In the genomic region with DNA sequence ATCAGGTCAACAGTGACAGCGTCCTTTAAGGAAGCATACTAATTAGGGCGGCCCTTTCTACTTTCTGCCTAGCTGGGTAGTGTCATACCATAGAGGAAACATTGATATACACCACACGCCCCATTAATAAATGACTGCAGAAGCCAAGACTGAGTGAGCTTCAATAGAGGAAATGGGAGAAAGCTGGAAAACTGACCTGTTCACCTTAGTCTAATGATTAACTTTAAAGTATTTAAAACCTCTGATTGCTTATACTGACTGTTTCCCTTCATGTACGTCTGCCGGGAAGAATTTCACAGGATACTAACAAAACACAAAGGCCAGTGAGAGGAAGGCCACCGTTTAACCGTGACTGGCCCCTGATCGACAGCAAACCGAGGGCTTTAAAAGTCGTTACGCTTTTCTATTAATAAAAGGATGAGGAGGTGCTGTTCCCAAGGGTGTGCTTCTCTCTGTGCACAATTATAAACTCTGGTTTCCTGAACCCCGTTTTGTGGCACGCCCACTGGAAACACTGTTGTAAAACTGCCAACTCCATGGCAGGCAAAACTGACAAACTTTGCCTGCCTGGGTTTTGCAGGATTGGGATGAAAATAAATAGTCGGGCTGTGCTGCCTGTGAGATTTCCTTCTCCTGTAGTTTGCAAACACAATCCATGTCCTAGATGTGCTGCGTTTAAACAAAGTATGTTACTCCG, we compare ENCODE assay signal across 1 cellular context.
TF ChIP-seq lines count a peak whose summit lies in the region.

No MANE protein-coding gene starts in this region.

TF ChIP-seq in HepG2, 621 proteins besides CTCF, POLR2A, EP300 and RAD21 (continued from another document):
- TF ChIP-seq, protein P1, sequence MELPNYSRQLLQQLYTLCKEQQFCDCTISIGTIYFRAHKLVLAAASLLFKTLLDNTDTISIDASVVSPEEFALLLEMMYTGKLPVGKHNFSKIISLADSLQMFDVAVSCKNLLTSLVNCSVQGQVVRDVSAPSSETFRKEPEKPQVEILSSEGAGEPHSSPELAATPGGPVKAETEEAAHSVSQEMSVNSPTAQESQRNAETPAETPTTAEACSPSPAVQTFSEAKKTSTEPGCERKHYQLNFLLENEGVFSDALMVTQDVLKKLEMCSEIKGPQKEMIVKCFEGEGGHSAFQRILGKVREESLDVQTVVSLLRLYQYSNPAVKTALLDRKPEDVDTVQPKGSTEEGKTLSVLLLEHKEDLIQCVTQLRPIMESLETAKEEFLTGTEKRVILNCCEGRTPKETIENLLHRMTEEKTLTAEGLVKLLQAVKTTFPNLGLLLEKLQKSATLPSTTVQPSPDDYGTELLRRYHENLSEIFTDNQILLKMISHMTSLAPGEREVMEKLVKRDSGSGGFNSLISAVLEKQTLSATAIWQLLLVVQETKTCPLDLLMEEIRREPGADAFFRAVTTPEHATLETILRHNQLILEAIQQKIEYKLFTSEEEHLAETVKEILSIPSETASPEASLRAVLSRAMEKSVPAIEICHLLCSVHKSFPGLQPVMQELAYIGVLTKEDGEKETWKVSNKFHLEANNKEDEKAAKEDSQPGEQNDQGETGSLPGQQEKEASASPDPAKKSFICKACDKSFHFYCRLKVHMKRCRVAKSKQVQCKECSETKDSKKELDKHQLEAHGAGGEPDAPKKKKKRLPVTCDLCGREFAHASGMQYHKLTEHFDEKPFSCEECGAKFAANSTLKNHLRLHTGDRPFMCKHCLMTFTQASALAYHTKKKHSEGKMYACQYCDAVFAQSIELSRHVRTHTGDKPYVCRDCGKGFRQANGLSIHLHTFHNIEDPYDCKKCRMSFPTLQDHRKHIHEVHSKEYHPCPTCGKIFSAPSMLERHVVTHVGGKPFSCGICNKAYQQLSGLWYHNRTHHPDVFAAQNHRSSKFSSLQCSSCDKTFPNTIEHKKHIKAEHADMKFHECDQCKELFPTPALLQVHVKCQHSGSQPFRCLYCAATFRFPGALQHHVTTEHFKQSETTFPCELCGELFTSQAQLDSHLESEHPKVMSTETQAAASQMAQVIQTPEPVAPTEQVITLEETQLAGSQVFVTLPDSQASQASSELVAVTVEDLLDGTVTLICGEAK (IDR thresholded peaks at IDR 0.05) = no peak
- TF ChIP-seq, protein P1 (CRISPR knock-in tag; IDR thresholded peaks at IDR 0.05) = no peak; the same call in 1 of the 2 replicates
- TF ChIP-seq ZNF280D (CRISPR knock-in tag; IDR thresholded peaks at IDR 0.05) (no peak), ZNF639 (CRISPR knock-in tag; conservative IDR thresholded peaks at IDR 0.05) (no peak), ZNF260 (CRISPR knock-in tag; IDR thresholded peaks at IDR 0.05; ENCODE audit: borderline replicate concordance, low read depth) (no peak), ZNF446 (CRISPR knock-in tag; IDR thresholded peaks at IDR 0.05) (no peak), NR2C2 (CRISPR knock-in tag; IDR thresholded peaks at IDR 0.05; ENCODE audit: borderline replicate concordance) (no peak), ZNF292 (CRISPR knock-in tag; IDR thresholded peaks at IDR 0.05; ENCODE audit: borderline replicate concordance, low read depth) (no peak), NR2F2 (IDR thresholded peaks at IDR 0.05; ENCODE audit: borderline replicate concordance, low read depth) (peak; percentile 81), GFI1 (CRISPR knock-in tag; IDR thresholded peaks at IDR 0.05; ENCODE audit: borderline replicate concordance) (peak; percentile 47; the same call in 1 of the 2 replicates), ZNF878 (CRISPR knock-in tag; IDR thresholded peaks at IDR 0.05) (peak; percentile 63; the same call in 1 of the 2 replicates), RBAK (CRISPR knock-in tag; IDR thresholded peaks at IDR 0.05) (no peak), PHB2 (IDR thresholded peaks at IDR 0.05; ENCODE audit: partially characterized antibody) (no peak), ZXDC (CRISPR knock-in tag; IDR thresholded peaks at IDR 0.05) (no peak), DMAP1 (CRISPR knock-in tag; IDR thresholded peaks at IDR 0.05) (0 out of 2 replicates have a peak, but pooled peaks have one; percentile 20), ZFP82 (CRISPR knock-in tag; IDR thresholded peaks at IDR 0.05; ENCODE audit: borderline replicate concordance) (no peak), ZNF124 (CRISPR knock-in tag; IDR thresholded peaks at IDR 0.05) (no peak; the same call in 1 of the 2 replicates), ZSCAN9 (CRISPR knock-in tag; IDR thresholded peaks at IDR 0.05; ENCODE audit: borderline replicate concordance) (no peak), AKAP8 (CRISPR knock-in tag; IDR thresholded peaks at IDR 0.05) (no peak), ZFP91 (CRISPR knock-in tag; IDR thresholded peaks at IDR 0.05; ENCODE audit: borderline replicate concordance) (no peak), NKX3-1 (CRISPR knock-in tag; IDR thresholded peaks at IDR 0.05) (no peak; the same call in 1 of the 2 replicates), ZNF331 (CRISPR knock-in tag; IDR thresholded peaks at IDR 0.05) (no peak), TOE1 (CRISPR knock-in tag; IDR thresholded peaks at IDR 0.05) (no peak), NR2F6 (IDR thresholded peaks at IDR 0.05) (peak; percentile 88), NR2F6 (CRISPR knock-in tag; IDR thresholded peaks at IDR 0.05) (peak; percentile 83), NPAS2 (CRISPR knock-in tag; IDR thresholded peaks at IDR 0.05; ENCODE audit: borderline replicate concordance) (no peak), PAF1 (CRISPR knock-in tag; IDR thresholded peaks at IDR 0.05) (no peak), BRD4 (CRISPR knock-in tag; IDR thresholded peaks at IDR 0.05) (no peak; the same call in 1 of the 2 replicates), ARNT (IDR thresholded peaks at IDR 0.05) (no peak), RBM39 (IDR thresholded peaks at IDR 0.05; ENCODE audit: low read depth, low read length, poor library complexity, severe bottlenecking) (no peak), ISL2 (CRISPR knock-in tag; IDR thresholded peaks at IDR 0.05) (peak; percentile 89), RNF2 (conservative IDR thresholded peaks at IDR 0.05; ENCODE audit: low read depth) (no peak), ZNF121 (CRISPR knock-in tag; IDR thresholded peaks at IDR 0.05) (no peak), JDP2 (CRISPR knock-in tag; IDR thresholded peaks at IDR 0.05; ENCODE audit: borderline replicate concordance) (no peak), RELA (CRISPR knock-in tag; IDR thresholded peaks at IDR 0.05) (no peak)
- TF ChIP-seq, protein P2, sequence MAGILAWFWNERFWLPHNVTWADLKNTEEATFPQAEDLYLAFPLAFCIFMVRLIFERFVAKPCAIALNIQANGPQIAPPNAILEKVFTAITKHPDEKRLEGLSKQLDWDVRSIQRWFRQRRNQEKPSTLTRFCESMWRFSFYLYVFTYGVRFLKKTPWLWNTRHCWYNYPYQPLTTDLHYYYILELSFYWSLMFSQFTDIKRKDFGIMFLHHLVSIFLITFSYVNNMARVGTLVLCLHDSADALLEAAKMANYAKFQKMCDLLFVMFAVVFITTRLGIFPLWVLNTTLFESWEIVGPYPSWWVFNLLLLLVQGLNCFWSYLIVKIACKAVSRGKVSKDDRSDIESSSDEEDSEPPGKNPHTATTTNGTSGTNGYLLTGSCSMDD (CRISPR knock-in tag; IDR thresholded peaks at IDR 0.05) = no peak
